Comparison of ENCODE assay signal across 21 cellular contexts in the genomic region with DNA sequence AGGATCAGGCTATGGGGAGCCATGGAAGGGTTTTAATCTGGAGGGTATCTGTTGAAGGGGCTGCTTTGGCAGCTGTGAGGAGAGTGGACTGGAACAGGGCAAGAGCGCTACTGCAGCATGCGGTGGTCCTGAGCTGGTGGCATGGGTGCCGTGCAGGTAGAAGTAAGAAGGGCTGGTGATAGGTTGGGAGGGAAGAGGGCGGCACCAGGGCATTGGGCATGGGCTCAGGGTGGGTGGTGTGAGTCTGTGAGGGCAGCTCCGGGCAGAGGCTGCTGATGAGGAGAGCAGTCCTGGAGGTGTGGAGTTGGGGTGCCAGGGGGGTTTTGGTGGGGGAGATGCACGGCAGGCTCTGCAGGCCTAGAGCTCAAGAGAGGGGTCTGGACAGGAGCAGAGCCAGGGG. TPM values are rescaled to one million over a fixed set of nuclear protein-coding genes. Genes with fewer than 3 reads are reported as not detected.
DNase-seq lines count a peak whose midpoint lies in the region; ATAC-seq and TF ChIP-seq lines count a peak whose summit lies in the region.
"Had no signal": no experiment of that assay in that cellular context is flagged by ENCODE, and none has a peak within 500 bp of the region (broad histone marks: within the 10 kb centered on the region; RNA-seq: fewer than 3 reads in every experiment).

No MANE protein-coding gene starts in this region.

- ATAC-seq in CD4-positive, CD25-positive, alpha-beta regulatory T cell (ENCODE audit: low read depth in 2 of 2) = no peak
- ATAC-seq in T-helper 17 cell (no peak), foreskin keratinocyte (no peak)
- ATAC-seq: heart right ventricle, SK-N-SH treated with all-trans-retinoic acid at 6 μM for 48 hours had no signal

- H3K9me3 Mint-ChIP-seq in CD4-positive, CD25-positive, alpha-beta regulatory T cell = no peaks in the 10 kb centered on the region
- H3K9me3 Mint-ChIP-seq: activated T-cell treated with anti-CD3 and anti-CD28 coated beads, Interleukin-2, amount 50 U/mL, for 24 hours; nephron progenitor cell had no signal

- no peaks in the 10 kb centered on the region for H3K27me3 ChIP-seq in CD4-positive, CD25-positive, alpha-beta regulatory T cell (ENCODE audit: control insufficient read depth, insufficient read depth, low read length)
- H3K27me3 ChIP-seq in mucosa of rectum (ENCODE audit: control insufficient read depth in 2 of 2, insufficient read depth in 2 of 2, low read length in 2 of 2) (no peaks in the 10 kb centered on the region), stomach (no peaks in the 10 kb centered on the region), foreskin keratinocyte (no peaks in the 10 kb centered on the region)
- H3K27me3 ChIP-seq: heart right ventricle, MG63 had no signal

- no peak for DNase-seq in CD4-positive, CD25-positive, alpha-beta regulatory T cell
- DNase-seq in T-helper 17 cell = no peak
- DNase-seq in stomach = no peak
- DNase-seq in foreskin keratinocyte = no peak
- no peak for DNase-seq in AG20443 (ENCODE audit: low spot score)
- DNase-seq in NCI-H82 (lab: John Stamatoyannopoulos, UW) = no peak
- DNase-seq: activated CD4-positive, alpha-beta T cell treated with anti-CD3 and anti-CD28 coated beads for 48 hours; activated T-cell treated with anti-CD3 and anti-CD28 coated beads, Interleukin-2, amount 50 U/mL, for 24 hours; Calu3; central memory CD4-positive, alpha-beta T cell; effector CD8-positive, alpha-beta T cell; EL; GOT3; heart right ventricle; MG63; NCI-H1694 treated with DMSO at 0.1 percent for 48 hours; NCI-H2227 treated with DMSO at 0.1 percent for 48 hours; nephron progenitor cell; trophoblast cell had no signal

- H3K9me3 ChIP-seq in CD4-positive, CD25-positive, alpha-beta regulatory T cell (ENCODE audit: control insufficient read depth in 2 of 2, low read length in 2 of 2) = no peaks in the 10 kb centered on the region
- H3K9me3 ChIP-seq in T-helper 17 cell (ENCODE audit: control insufficient read depth, low read length, poor library complexity, severe bottlenecking) = no peaks in the 10 kb centered on the region
- H3K9me3 ChIP-seq in mucosa of rectum (ENCODE audit: control insufficient read depth in 2 of 2, low read length in 2 of 2) = no peaks in the 10 kb centered on the region
- no peaks in the 10 kb centered on the region for H3K9me3 ChIP-seq in stomach
- H3K9me3 ChIP-seq: heart right ventricle, MG63 had no signal

- no peak for TF ChIP-seq CTCF in stomach (IDR thresholded peaks at IDR 0.05)
- TF ChIP-seq CTCF in foreskin keratinocyte (conservative IDR thresholded peaks at IDR 0.05) = no peak

- no peak overlapping the region for H3K4me3 ChIP-seq in CD4-positive, CD25-positive, alpha-beta regulatory T cell (ENCODE audit: low read depth, low read length)
- H3K4me3 ChIP-seq in mucosa of rectum (ENCODE audit: low read length in 2 of 2) = peak overlapping the region; percentile 21 to 72
- peak overlapping the region; percentile 30 to 50 (median 44) for H3K4me3 ChIP-seq in stomach
- H3K4me3 ChIP-seq: heart right ventricle, MG63 had no signal

- H3K36me3 Mint-ChIP-seq in CD4-positive, CD25-positive, alpha-beta regulatory T cell = no peaks in the 10 kb centered on the region
- no peaks in the 10 kb centered on the region for H3K36me3 Mint-ChIP-seq in T-helper 17 cell (ENCODE audit: low read depth)

- H3K27ac ChIP-seq in CD4-positive, CD25-positive, alpha-beta regulatory T cell (ENCODE audit: insufficient read depth, low read length, poor library complexity, severe bottlenecking) = no peak overlapping the region
- peak overlapping the region; percentile 77 to 81 for H3K27ac ChIP-seq in mucosa of rectum (ENCODE audit: low read depth in 2 of 2, low read length in 2 of 2)
- H3K27ac ChIP-seq in stomach = peak overlapping the region in 4 of 5 donors; percentile 79 to 92 (median 82)
- H3K27ac ChIP-seq in foreskin keratinocyte = no peak overlapping the region
- H3K27ac ChIP-seq: heart right ventricle had no signal

- TF ChIP-seq POLR2A in stomach (IDR thresholded peaks at IDR 0.05) = no peak

- 72 to 83% (median 81%) methylated on average over 6 of the region's 6 CpGs for WGBS in stomach, 5 donors

- peak overlapping the region in 1 of 2 donors; percentile 56 for H3K9ac ChIP-seq in mucosa of rectum (ENCODE audit: low read depth in 1 of 2, low read length in 2 of 2)

- peaks cover 4% of the 10 kb centered on the region for H3K27me3 Mint-ChIP-seq in CD4-positive, CD25-positive, alpha-beta regulatory T cell
- H3K27me3 Mint-ChIP-seq in T-helper 17 cell = peaks cover under 1% of the 10 kb centered on the region
- H3K27me3 Mint-ChIP-seq: activated T-cell treated with anti-CD3 and anti-CD28 coated beads, Interleukin-2, amount 50 U/mL, for 24 hours had no signal

- H3K4me3 Mint-ChIP-seq in CD4-positive, CD25-positive, alpha-beta regulatory T cell = peak overlapping the region in 1 of 4 donors; percentile 44
- peak overlapping the region; percentile 32 for H3K4me3 Mint-ChIP-seq in T-helper 17 cell
- H3K4me3 Mint-ChIP-seq: activated T-cell treated with anti-CD3 and anti-CD28 coated beads, Interleukin-2, amount 50 U/mL, for 24 hours; nephron progenitor cell had no signal

- peak overlapping the region; percentile 38 to 83 (median 83) for H3K27ac Mint-ChIP-seq in CD4-positive, CD25-positive, alpha-beta regulatory T cell
- H3K27ac Mint-ChIP-seq in T-helper 17 cell = peak overlapping the region; percentile 62
- H3K27ac Mint-ChIP-seq: activated T-cell treated with anti-CD3 and anti-CD28 coated beads, Interleukin-2, amount 50 U/mL, for 24 hours; nephron progenitor cell had no signal

- no peaks in the 10 kb centered on the region for H3K36me3 ChIP-seq in CD4-positive, CD25-positive, alpha-beta regulatory T cell (ENCODE audit: control insufficient read depth, insufficient read depth, low read length)
- no peaks in the 10 kb centered on the region for H3K36me3 ChIP-seq in mucosa of rectum (ENCODE audit: control insufficient read depth in 2 of 2, insufficient read depth in 2 of 2, low read length in 2 of 2)
- H3K36me3 ChIP-seq in stomach = peaks cover 0 to 4% (median 0%) of the 10 kb centered on the region in 4 donors
- H3K36me3 ChIP-seq: heart right ventricle, MG63 had no signal

- H3K4me1 ChIP-seq in CD4-positive, CD25-positive, alpha-beta regulatory T cell (ENCODE audit: control insufficient read depth, insufficient read depth, low read length, poor library complexity, severe bottlenecking) = no peaks in the 10 kb centered on the region
- peaks cover 2 to 4% of the 10 kb centered on the region in 2 donors for H3K4me1 ChIP-seq in mucosa of rectum (ENCODE audit: control insufficient read depth in 2 of 2, insufficient read depth in 2 of 2, low read length in 2 of 2)
- H3K4me1 ChIP-seq in stomach = peaks cover 0 to 19% (median 6%) of the 10 kb centered on the region in 4 donors
- no peaks in the 10 kb centered on the region for H3K4me1 ChIP-seq in foreskin keratinocyte

- no peak for TF ChIP-seq EP300 in stomach (IDR thresholded peaks at IDR 0.05)

- H3K4me1 Mint-ChIP-seq in CD4-positive, CD25-positive, alpha-beta regulatory T cell = peaks cover 0 to 23% (median 4%) of the 10 kb centered on the region in 4 donors
- peaks cover 10% of the 10 kb centered on the region for H3K4me1 Mint-ChIP-seq in T-helper 17 cell

- intact Hi-C loops in stomach (cut with DNase I; ENCODE audit: low total_unique reads) = no loop called here

RNA-seq across cellular contexts. Expression of a gene that starts 2.1 kb away (rescaled TPM):
- total RNA-seq in CD4-positive, CD25-positive, alpha-beta regulatory T cell = 0.64 TPM
- polyA plus RNA-seq in CD4-positive, CD25-positive, alpha-beta regulatory T cell = 1 to 10 TPM; 2.4 to 6.6 (median 3.7) TPM
- total RNA-seq in T-helper 17 cell (not detected), stomach (1,000 to 10,000 TPM in 2 of 5 donors, 100 to 1,000 TPM in 3; 444 to 2,977 (median 978) TPM), foreskin keratinocyte (0.21 and 0.37 TPM in 2 replicates)
- polyA plus RNA-seq in stomach (1,000 to 10,000 TPM in 1 of 3 donors, 100 to 1,000 TPM in 2; 143 to 1,485 (median 206) TPM), foreskin keratinocyte (0.16 and 0.47 TPM in 2 replicates)
- total RNA-seq: Calu3 had no signal

RNA-seq across cellular contexts. Expression of a gene that starts 31.8 kb away (rescaled TPM):
- 43.5 TPM for total RNA-seq in CD4-positive, CD25-positive, alpha-beta regulatory T cell
- 100 to 1,000 TPM; 182 to 226 (median 205) TPM for polyA plus RNA-seq in CD4-positive, CD25-positive, alpha-beta regulatory T cell
- total RNA-seq in T-helper 17 cell (10 to 100 TPM; 34.2 to 39.7 TPM), stomach (10 to 100 TPM in 2 of 5 donors, 1 to 10 TPM in 2, not detected in 1; 1.7 to 33.8 (median 14.1) TPM), foreskin keratinocyte (87.6 and 89.1 TPM in 2 replicates)
- polyA plus RNA-seq in stomach (10 to 100 TPM; 68.7 to 91.3 (median 84.9) TPM), foreskin keratinocyte (141 and 144 TPM in 2 replicates)

Comparison
In these comparisons a context has a peak if more than half of its experiments do, and no peak if none do; other contexts are left out.
1. H3K27ac ChIP-seq: peak in mucosa of rectum (2 of 2) and stomach (4 of 5); none in CD4-positive, CD25-positive, alpha-beta regulatory T cell (single experiment) and foreskin keratinocyte (single experiment).
2. RNA of a gene that starts 2.1 kb away (total RNA-seq): 444 to 2,977 TPM in stomach; 0.64 TPM in CD4-positive, CD25-positive, alpha-beta regulatory T cell (single experiment), 0.21 to 0.37 TPM in foreskin keratinocyte and not detected in T-helper 17 cell; every median in the first group is over 100 times any median in the second.